Comparison of ENCODE assay signal across 8 cellular contexts in genomic region chr5:17436766-17437221, GRCh38.
A peak's percentile ranks its signal among the peaks of the same experiment; 100 is the strongest.
DNase-seq lines count a peak whose midpoint lies in the region; ATAC-seq, FAIRE-seq and TF ChIP-seq lines count a peak whose summit lies in the region.

No MANE protein-coding gene starts in this region.

- RAD21 ChIA-PET in GM12878 (lab: Charles Lee; ENCODE audit: unreplicated experiment): interaction anchor here (1.1 kb wide), 1 partner anchor 10 kb away, joined by 5 read pairs; no protein-coding TSS in a partner anchor

- ATAC-seq in GM19397 (IDR thresholded peaks at IDR 0.05; ENCODE audit: unreplicated experiment) (peak; percentile 74), HG03342 (IDR thresholded peaks at IDR 0.05; ENCODE audit: unreplicated experiment) (peak; percentile 84), GM12878 (peak; percentile 90), gastrocnemius medialis (no peak), esophagus mucosa (no peak)

- TF ChIP-seq POLR2A in GM12878 (IDR thresholded peaks at IDR 0.05; ENCODE audit: low read depth, low read length) (no peak), gastrocnemius medialis (IDR thresholded peaks at IDR 0.05) (no peak)

- TF ChIP-seq RAD21 in GM12878 (IDR thresholded peaks at IDR 0.05; ENCODE audit: insufficient read depth, low read depth, low read length): no peak

- no peaks in the 10 kb centered on the region for H3K36me3 ChIP-seq in GM12878 (ENCODE audit: control insufficient read depth in 2 of 2, insufficient read depth in 2 of 2, low read length in 1 of 2)
- no peaks in the 10 kb centered on the region for H3K36me3 ChIP-seq in gastrocnemius medialis

- H3K27me3 ChIP-seq in GM12878 (replicated peaks in 1 of 2; ENCODE audit: control insufficient read depth in 2 of 2, insufficient read depth in 2 of 2, low read length in 1 of 2): no peaks in the 10 kb centered on the region
- no peaks in the 10 kb centered on the region for H3K27me3 ChIP-seq in gastrocnemius medialis

- in situ Hi-C loops in GM12878 (cut with MboI): no loop called here
- in situ Hi-C loops in gastrocnemius medialis (cut with MboI; ENCODE audit: low sequenced_read_pairs in 4 of 4): no loop called here

- CTCF ChIA-PET in GM12878 (lab: Yijun Ruan, JAX): no interaction called here
- CTCF ChIA-PET in activated naive CD4-positive, alpha-beta T cell treated with anti-CD3 and anti-CD28 coated beads, Interleukin-2, amount 10 ng/mL, durations not matched to agents 7 days and 5 days (lab: Charles Lee): no interaction called here

- no peak for TF ChIP-seq EP300 in GM12878 (IDR thresholded peaks at IDR 0.05; ENCODE audit: borderline replicate concordance in 1 of 2, control insufficient read depth in 1 of 2, low read depth in 2 of 2, low read length in 2 of 2)

- no peaks in the 10 kb centered on the region for H3K79me2 ChIP-seq in GM12878 (ENCODE audit: control insufficient read depth, insufficient read depth, low read length)

- H3K4me1 Mint-ChIP-seq in activated naive CD4-positive, alpha-beta T cell treated with anti-CD3 and anti-CD28 coated beads, Interleukin-2, amount 10 ng/mL, durations not matched to agents 7 days and 5 days: no peaks in the 10 kb centered on the region

- H3K27ac ChIP-seq in GM12878 (ENCODE audit: control insufficient read depth, insufficient read depth) (no peak overlapping the region; the same call in 1 of the 2 replicates), gastrocnemius medialis (no peak overlapping the region)

- H3K36me3 Mint-ChIP-seq in activated naive CD4-positive, alpha-beta T cell treated with anti-CD3 and anti-CD28 coated beads, Interleukin-2, amount 10 ng/mL, durations not matched to agents 7 days and 5 days: no peaks in the 10 kb centered on the region

- H2AFZ ChIP-seq in GM12878 (ENCODE audit: control insufficient read depth, low read depth, low read length): peak overlapping the region; percentile 79

- peaks cover 13% of the 10 kb centered on the region for H3K4me1 ChIP-seq in GM12878 (ENCODE audit: control insufficient read depth, insufficient read depth, low read length)
- H3K4me1 ChIP-seq in gastrocnemius medialis: no peaks in the 10 kb centered on the region

- H3K9ac ChIP-seq in GM12878 (ENCODE audit: control insufficient read depth, insufficient read depth, low read length): no peak overlapping the region

- SMC1A ChIA-PET in GM12878 (lab: Charles Lee; ENCODE audit: uncharacterized antibody, unreplicated experiment): interaction anchor here (0.8 to 2.1 kb wide), 4 partner anchors 10 to 221 kb away, joined by 3 to 5 read pairs (median 4); no protein-coding TSS in a partner anchor

- no TSS peak for BruUV-seq in GM12878 (replicated peaks; lab: Mats Ljungman, UMichigan)

- peak overlapping the region; percentile 66 for H3K4me2 ChIP-seq in GM12878 (ENCODE audit: control insufficient read depth, insufficient read depth)

- H3K9me3 ChIP-seq in GM12878 (replicated peaks; ENCODE audit: control insufficient read depth, insufficient read depth, low read length): no peaks in the 10 kb centered on the region; the same call in 2 of the 3 replicates
- H3K9me3 ChIP-seq in gastrocnemius medialis: no peaks in the 10 kb centered on the region

- H3K4me3 Mint-ChIP-seq in activated naive CD4-positive, alpha-beta T cell treated with anti-CD3 and anti-CD28 coated beads, Interleukin-2, amount 10 ng/mL, durations not matched to agents 7 days and 5 days: no peak overlapping the region

- POLR2A ChIA-PET in GM12878 (lab: Charles Lee): no interaction called here

- H3K4me3 ChIP-seq in GM12878: peak overlapping the region; percentile 20; the same call in 1 of the 2 replicates
- H3K4me3 ChIP-seq in gastrocnemius medialis: peak overlapping the region in 3 of 4 donors; percentile 9 to 43 (median 15)

- TF ChIP-seq CTCF in GM12878 (IDR thresholded peaks at IDR 0.05 in 2 of 3, conservative IDR thresholded peaks at IDR 0.05 in 1 of 3; ENCODE audit: control insufficient read depth in 2 of 3, extremely low read depth in 1 of 3, insufficient read depth in 1 of 3, low read depth in 3 of 3, low read length in 3 of 3): no peak
- TF ChIP-seq CTCF in gastrocnemius medialis (IDR thresholded peaks at IDR 0.05 in 4 of 5, conservative IDR thresholded peaks at IDR 0.05 in 1 of 5): no peak

- WGBS in GM12878 (ENCODE audit: insufficient coverage, insufficient replicate concordance, low lambda C conversion rate, missing lambda C conversion rate): 9% methylated on average over 4 of the region's 4 CpGs

- intact Hi-C loops in GM12878 (cut with micrococcal nuclease; ENCODE audit: unreplicated experiment) (no loop called here), gastrocnemius medialis (cut with DNase I; ENCODE audit: low total_unique reads) (no loop called here)

- H3K27me3 Mint-ChIP-seq in activated naive CD4-positive, alpha-beta T cell treated with anti-CD3 and anti-CD28 coated beads, Interleukin-2, amount 10 ng/mL, durations not matched to agents 7 days and 5 days: no peaks in the 10 kb centered on the region

- no peak for FAIRE-seq in GM12878 (lab: Jason Lieb, UNC)

- no peaks in the 10 kb centered on the region for H4K20me1 ChIP-seq in GM12878 (ENCODE audit: control insufficient read depth, insufficient read depth)

- DNase-seq in GM12878 (ENCODE audit: low read depth, low spot score) (no peak), gastrocnemius medialis (no peak), kidney glomerular epithelial cell (lab: John Stamatoyannopoulos, UW) (no peak), H4 (ENCODE audit: low spot score) (no peak)
- no peak for DNase-seq in activated naive CD4-positive, alpha-beta T cell treated with anti-CD3 and anti-CD28 coated beads, Interleukin-2, amount 10 ng/mL, durations not matched to agents 7 days and 5 days

- H3K9me3 Mint-ChIP-seq in activated naive CD4-positive, alpha-beta T cell treated with anti-CD3 and anti-CD28 coated beads, Interleukin-2, amount 10 ng/mL, durations not matched to agents 7 days and 5 days: peaks cover 7% of the 10 kb centered on the region

- H3K27ac Mint-ChIP-seq in activated naive CD4-positive, alpha-beta T cell treated with anti-CD3 and anti-CD28 coated beads, Interleukin-2, amount 10 ng/mL, durations not matched to agents 7 days and 5 days: no peak overlapping the region

TF ChIP-seq in GM12878, 131 proteins besides CTCF, POLR2A, EP300 and RAD21 (continues in another document):
- TF ChIP-seq RELA (IDR thresholded peaks at IDR 0.05; ENCODE audit: borderline replicate concordance, partially characterized antibody) (no peak), TCF7 (IDR thresholded peaks at IDR 0.05; ENCODE audit: borderline replicate concordance) (no peak), SPI1 (IDR thresholded peaks at IDR 0.05; ENCODE audit: borderline replicate concordance, insufficient read depth, low read depth, low read length) (peak; percentile 48; the same call in 1 of the 2 replicates), BMI1 (IDR thresholded peaks at IDR 0.05; ENCODE audit: borderline replicate concordance) (no peak), ZNF217 (IDR thresholded peaks at IDR 0.05) (no peak), JUNB (IDR thresholded peaks at IDR 0.05) (no peak), MYC (IDR thresholded peaks at IDR 0.05; ENCODE audit: insufficient read depth, insufficient read length, insufficient replicate concordance, low read length, severe bottlenecking) (no peak), ETV6 (conservative IDR thresholded peaks at IDR 0.05 in 1 of 2, IDR thresholded peaks at IDR 0.05 in 1 of 2; ENCODE audit: borderline replicate concordance in 1 of 2, low read depth in 1 of 2) (0 out of 4 replicates have a peak, but pooled peaks of 1 of the 2 experiments have one; percentile 25), SMAD5 (IDR thresholded peaks at IDR 0.05; ENCODE audit: low read depth) (no peak), RB1 (IDR thresholded peaks at IDR 0.05; ENCODE audit: borderline replicate concordance) (no peak), CUX1 (IDR thresholded peaks at IDR 0.05; ENCODE audit: insufficient replicate concordance, low read depth, low read length) (no peak), GABPA (IDR thresholded peaks at IDR 0.05; ENCODE audit: low read depth) (0 out of 2 replicates have a peak, but pooled peaks have one; percentile 13), HDAC6 (IDR thresholded peaks at IDR 0.05; ENCODE audit: unreplicated experiment) (no peak), FOXK2 (IDR thresholded peaks at IDR 0.05) (no peak), MYB (IDR thresholded peaks at IDR 0.05; ENCODE audit: borderline replicate concordance, low read depth, low read length) (no peak), CEBPB (IDR thresholded peaks at IDR 0.05; ENCODE audit: borderline replicate concordance in 1 of 2, low read depth in 2 of 2, low read length in 2 of 2) (no peak)

Comparison
In these comparisons a context has a peak if more than half of its experiments do, and no peak if none do; other contexts are left out.
1. ATAC-seq: peak in GM19397 (single experiment), HG03342 (single experiment) and GM12878 (single experiment); none in gastrocnemius medialis (0 of 2) and esophagus mucosa (single experiment).